In the genomic region with DNA sequence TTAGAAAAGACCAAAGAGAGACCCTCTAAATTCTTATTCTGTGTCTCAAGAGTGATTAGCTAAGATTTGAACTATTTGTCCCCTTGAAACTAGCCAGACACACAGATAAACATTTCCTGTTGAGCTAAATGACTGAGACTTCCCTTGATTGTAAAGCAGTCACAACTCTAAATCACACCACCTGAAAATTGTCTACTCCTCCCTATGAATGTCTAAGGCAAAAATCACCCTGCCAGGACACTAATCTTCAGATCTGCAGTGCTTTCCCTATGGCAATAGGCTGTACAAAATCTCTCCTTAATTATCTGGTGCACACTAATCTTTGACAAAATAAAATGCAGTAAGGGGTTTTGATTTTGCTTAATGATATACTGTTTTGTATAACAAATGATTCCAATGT, we compare ENCODE assay signal across 1 cellular context.
TF ChIP-seq lines count a peak whose summit lies in the region.

No MANE protein-coding gene starts in this region.

TF ChIP-seq in GM23338, 12 proteins besides CTCF, POLR2A, EP300 and RAD21 (continued from another document):
- no peak for TF ChIP-seq ZNF462 (CRISPR knock-in tag; IDR thresholded peaks at IDR 0.05)
- TF ChIP-seq STAT1 (IDR thresholded peaks at IDR 0.05; ENCODE audit: unreplicated experiment): no peak
- TF ChIP-seq JUNB (IDR thresholded peaks at IDR 0.05; ENCODE audit: unreplicated experiment): no peak
- TF ChIP-seq NANOG (IDR thresholded peaks at IDR 0.05; ENCODE audit: borderline replicate concordance): no peak
